ENCODE assay signal across 11 cellular contexts in genomic region chr17:78817123-78817522, GRCh38. TPM values are rescaled to one million over a fixed set of nuclear protein-coding genes. Genes with fewer than 3 reads are reported as not detected.
DNase-seq lines count a peak whose midpoint lies in the region; ATAC-seq, FAIRE-seq and TF ChIP-seq lines count a peak whose summit lies in the region.
"Had no signal": no experiment of that assay in that cellular context is flagged by ENCODE, and none has a peak within 500 bp of the region (broad histone marks: within the 10 kb centered on the region; RNA-seq: fewer than 3 reads in every experiment).

No MANE protein-coding gene starts in this region.

- H3F3A ChIP-seq in neural progenitor cell (ENCODE audit: low read depth) = no peaks in the 10 kb centered on the region

- intact Hi-C loops in HepG2 (cut with micrococcal nuclease; ENCODE audit: unreplicated experiment) = no loop called here

- H3K4me1 ChIP-seq in HepG2 (ENCODE audit: insufficient read depth, low read length) (no peaks in the 10 kb centered on the region), neural progenitor cell (no peaks in the 10 kb centered on the region)

- H3K9me3 Mint-ChIP-seq in T-cell (no peaks in the 10 kb centered on the region), neural progenitor cell (no peaks in the 10 kb centered on the region)

- no peak overlapping the region for H3K27ac ChIP-seq in HepG2 (ENCODE audit: extremely low read length, insufficient read depth, low read length)
- no peak overlapping the region for H3K27ac ChIP-seq in neural progenitor cell

- ATAC-seq in T-cell (replicated peaks in 1 of 4) = peak; percentile 64 to 84 (median 76)
- no peak for ATAC-seq in HepG2
- ATAC-seq: SK-N-SH treated with all-trans-retinoic acid at 6 μM for 48 hours had no signal

- no peak overlapping the region for H3K9ac ChIP-seq in HepG2 (ENCODE audit: insufficient read depth, low read depth, low read length)
- no peak overlapping the region for H3K9ac ChIP-seq in neural progenitor cell

- TF ChIP-seq POLR2A in HepG2 (IDR thresholded peaks at IDR 0.05; ENCODE audit: insufficient read depth in 1 of 2, low read depth in 2 of 2, low read length in 2 of 2) = no peak

- CTCF ChIA-PET in T-cell (lab: Charles Lee) = interaction anchor here in 1 of 2 donors (0.6 to 0.7 kb wide), 2 partner anchors 70 to 1450 kb away, joined by 3 read pairs; no protein-coding TSS in a partner anchor
- CTCF ChIA-PET in HepG2 (lab: Yijun Ruan, JAX; ENCODE audit: low intra/inter-chr PET ratio, low total read pairs) = no interaction called here

- H3K27ac Mint-ChIP-seq in T-cell = peak overlapping the region; percentile 91 to 92
- no peak overlapping the region for H3K27ac Mint-ChIP-seq in neural progenitor cell

- no peak overlapping the region for H2AFZ ChIP-seq in HepG2 (ENCODE audit: low read length)
- H2AFZ ChIP-seq in neural progenitor cell (replicated peaks) = no peak overlapping the region

- DNase-seq in T-cell = peak in 33 of 34 experiments; percentile 46 to 90 (median 80)
- peak; percentile 56 for DNase-seq in activated T-cell treated with anti-CD3 and anti-CD28 coated beads for 24 hours (ENCODE audit: low read depth)
- DNase-seq in HepG2 (ENCODE audit: low spot score) = no peak
- peak; percentile 75 for DNase-seq in stimulated activated CD8-positive, alpha-beta memory T cell treated with anti-CD3 and anti-CD28 coated beads, Interleukin-4, amount 100 ng/mL, for 48 hours
- no peak for DNase-seq in nucleus accumbens (lab: John Stamatoyannopoulos, UW)
- DNase-seq in NCI-H2081 (lab: John Stamatoyannopoulos, UW) = no peak
- no peak for DNase-seq in neural progenitor cell (ENCODE audit: low spot score)
- DNase-seq in ecto neural progenitor cell (ENCODE audit: low spot score) = no peak
- DNase-seq: mesendoderm, NCI-H2171 treated with DMSO at 0.1 percent for 48 hours had no signal

- no peaks in the 10 kb centered on the region for H3K27me3 Mint-ChIP-seq in T-cell
- no peaks in the 10 kb centered on the region for H3K27me3 Mint-ChIP-seq in neural progenitor cell (ENCODE audit: insufficient read depth, low read depth)

- POLR2A ChIA-PET in T-cell (lab: Charles Lee) (interaction anchor here (0.6 kb wide), 2 partner anchors 110 kb away, joined by 3 to 4 read pairs; no protein-coding TSS in a partner anchor), HepG2 (lab: Yijun Ruan, JAX) (interaction anchor here (0.9 kb wide), 1 partner anchor 15 kb away, joined by 3 read pairs; no protein-coding TSS in a partner anchor)

- FAIRE-seq in HepG2 (lab: Jason Lieb, UNC) = no peak

- H4K20me1 ChIP-seq in HepG2 (ENCODE audit: insufficient read depth, low read length) (no peaks in the 10 kb centered on the region), neural progenitor cell (ENCODE audit: low read depth) (no peaks in the 10 kb centered on the region)

- H3K36me3 ChIP-seq in HepG2 (replicated peaks in 1 of 2; ENCODE audit: control insufficient read depth in 1 of 2, insufficient read depth in 2 of 2, low read length in 2 of 2) (peaks cover 62 to 94% of the 10 kb centered on the region in 2 experiments), neural progenitor cell (peaks cover 6% of the 10 kb centered on the region)

- H3K79me2 ChIP-seq in HepG2 (ENCODE audit: insufficient read depth, low read length) (no peaks in the 10 kb centered on the region), neural progenitor cell (ENCODE audit: low read depth) (no peaks in the 10 kb centered on the region)

- H3K9me3 ChIP-seq in HepG2 (ENCODE audit: low read length) = no peaks in the 10 kb centered on the region
- H3K9me3 ChIP-seq in neural progenitor cell (ENCODE audit: low read depth) = no peaks in the 10 kb centered on the region

- H3K4me3 ChIP-seq in HepG2 (replicated peaks in 1 of 3; ENCODE audit: insufficient read depth in 1 of 3, low read depth in 2 of 3, low read length in 3 of 3) (no peak overlapping the region), neural progenitor cell (no peak overlapping the region)

- H3K36me3 Mint-ChIP-seq in T-cell (peaks cover 63% of the 10 kb centered on the region), neural progenitor cell (peaks cover 31% of the 10 kb centered on the region)

- in situ Hi-C loops in HepG2 (cut with HindIII; ENCODE audit: extremely low pct_ligation_motif_present, low pct_unique_long_range_greater_than_20kb) = no loop called here

- TF ChIP-seq CTCF in HepG2 (CRISPR knock-in tag; IDR thresholded peaks at IDR 0.05) = no peak
- no peak for TF ChIP-seq CTCF in neural progenitor cell (IDR thresholded peaks at IDR 0.05)

- BruUV-seq in HepG2 (replicated peaks; lab: Mats Ljungman, UMichigan) = TSS peak; percentile 32

- H3K4me3 Mint-ChIP-seq in T-cell (peak overlapping the region; percentile 7 to 70 (median 47)), neural progenitor cell (no peak overlapping the region)

- TF ChIP-seq RAD21 in HepG2 (CRISPR knock-in tag; IDR thresholded peaks at IDR 0.05) = no peak

- H3K27me3 ChIP-seq in HepG2 (ENCODE audit: control insufficient read depth in 1 of 2, insufficient read depth in 2 of 2, low read length in 2 of 2) = no peaks in the 10 kb centered on the region
- no peaks in the 10 kb centered on the region for H3K27me3 ChIP-seq in neural progenitor cell

- H3K4me1 Mint-ChIP-seq in T-cell (peaks cover 33 to 62% (median 60%) of the 10 kb centered on the region in 3 donors), neural progenitor cell (no peaks in the 10 kb centered on the region)

- H3K4me2 ChIP-seq in HepG2 (ENCODE audit: low read depth, low read length) (no peak overlapping the region), neural progenitor cell (no peak overlapping the region)

- no peak for TF ChIP-seq EP300 in HepG2 (IDR thresholded peaks at IDR 0.05; ENCODE audit: low read depth in 2 of 2, low read length in 2 of 2)
- TF ChIP-seq EP300 in HepG2 (CRISPR knock-in tag; IDR thresholded peaks at IDR 0.05; ENCODE audit: borderline replicate concordance) = no peak

- WGBS in HepG2 (ENCODE audit: low lambda C conversion rate) = 98% methylated on average over 6 of the region's 6 CpGs

TF ChIP-seq in HepG2, 621 proteins besides CTCF, POLR2A, EP300 and RAD21 (continues in another document):
- no peak for TF ChIP-seq MZF1 (CRISPR knock-in tag; IDR thresholded peaks at IDR 0.05; ENCODE audit: borderline replicate concordance)

RNA-seq across cellular contexts. Expression of gene USP36, which starts 23.5 kb away (rescaled TPM):
- total RNA-seq in T-cell (100 to 1,000 TPM; 132 to 487 (median 143) TPM), HepG2 (2016; rRNA removed; fragmentation: Illumina TruSeq; extraction: Trizol) (29.6 and 30.7 TPM in 2 replicates), neural progenitor cell (ENCODE audit: low replicate concordance) (16.6 and 20.4 TPM in 2 replicates)
- total RNA-seq in HepG2 (2016; cell fraction: cytosol; rRNA removed; fragmentation: Illumina TruSeq; extraction: Trizol; ENCODE audit: low read depth) = 17.6 and 21.4 TPM in 2 replicates
- 29.5 and 30.6 TPM in 2 replicates for total RNA-seq in HepG2 (2016; cell fraction: insoluble cytoplasmic fraction; rRNA removed; fragmentation: Illumina TruSeq; extraction: Trizol)
- 23.9 and 28.0 TPM in 2 replicates for total RNA-seq in HepG2 (2016; cell fraction: membrane; rRNA removed; fragmentation: Illumina TruSeq; extraction: Trizol)
- 45.6 and 50.9 TPM in 2 replicates for total RNA-seq in HepG2 (2016; cell fraction: nucleus; rRNA removed; fragmentation: Illumina TruSeq; extraction: Trizol)
- 45.9 and 49.4 TPM in 2 replicates for polyA plus RNA-seq in HepG2 (2011; rRNA removed)
- polyA plus RNA-seq in HepG2 (2011; cell fraction: cytosol; rRNA removed) = 22.4 and 27.2 TPM in 2 replicates
- polyA plus RNA-seq in HepG2 (2011; cell fraction: nucleus; rRNA removed) = 148 and 160 TPM in 2 replicates
- polyA plus RNA-seq in HepG2 (2012) = 49.1 and 55.7 TPM in 2 replicates
- polyA plus RNA-seq in HepG2 (2016; cell fraction: cytosol; fragmentation: Illumina TruSeq; extraction: Trizol; ENCODE audit: low read depth) = 1.6 and 2.3 TPM in 2 replicates
- 22.1 and 28.5 TPM in 2 replicates for polyA plus RNA-seq in HepG2 (2016; cell fraction: insoluble cytoplasmic fraction; fragmentation: Illumina TruSeq; extraction: Trizol; ENCODE audit: low read depth)
- 6.8 and 7.2 TPM in 2 replicates for polyA plus RNA-seq in HepG2 (2016; cell fraction: membrane; fragmentation: Illumina TruSeq; extraction: Trizol; ENCODE audit: low read depth)
- polyA plus RNA-seq in HepG2 (2016; cell fraction: nucleus; fragmentation: Illumina TruSeq; extraction: Trizol; ENCODE audit: insufficient read depth, low read depth) = 90.2 and 93.2 TPM in 2 replicates
- polyA minus RNA-seq in HepG2 (2011; rRNA and poly(A)+ RNA removed; ENCODE audit: low replicate concordance) = 82.7 and 86.0 TPM in 2 replicates
- 18.0 and 21.4 TPM in 2 replicates for polyA minus RNA-seq in HepG2 (2011; cell fraction: cytosol; rRNA and poly(A)+ RNA removed)
- polyA minus RNA-seq in HepG2 (2011; cell fraction: nucleus; rRNA and poly(A)+ RNA removed) = 71.6 and 79.7 TPM in 2 replicates

RNA-seq across cellular contexts. Expression of gene CYTH1, which starts 35.0 kb away (rescaled TPM):
- total RNA-seq in T-cell (100 to 1,000 TPM; 357 to 509 (median 372) TPM), HepG2 (2016; rRNA removed; fragmentation: Illumina TruSeq; extraction: Trizol) (20.1 and 21.3 TPM in 2 replicates), neural progenitor cell (ENCODE audit: low replicate concordance) (14.8 and 16.0 TPM in 2 replicates)
- total RNA-seq in HepG2 (2016; cell fraction: cytosol; rRNA removed; fragmentation: Illumina TruSeq; extraction: Trizol; ENCODE audit: low read depth) = 4.6 and 4.8 TPM in 2 replicates
- total RNA-seq in HepG2 (2016; cell fraction: insoluble cytoplasmic fraction; rRNA removed; fragmentation: Illumina TruSeq; extraction: Trizol) = 20.2 and 20.6 TPM in 2 replicates
- 12.9 and 13.2 TPM in 2 replicates for total RNA-seq in HepG2 (2016; cell fraction: membrane; rRNA removed; fragmentation: Illumina TruSeq; extraction: Trizol)
- 21.3 and 24.7 TPM in 2 replicates for total RNA-seq in HepG2 (2016; cell fraction: nucleus; rRNA removed; fragmentation: Illumina TruSeq; extraction: Trizol)
- polyA plus RNA-seq in HepG2 (2011; rRNA removed) = 48.9 and 66.5 TPM in 2 replicates
- polyA plus RNA-seq in HepG2 (2011; cell fraction: cytosol; rRNA removed) = 36.2 and 36.3 TPM in 2 replicates
- polyA plus RNA-seq in HepG2 (2011; cell fraction: nucleus; rRNA removed) = 233 and 263 TPM in 2 replicates
- polyA plus RNA-seq in HepG2 (2012) = 33.2 and 38.1 TPM in 2 replicates
- 2.0 TPM in 2 replicates for polyA plus RNA-seq in HepG2 (2016; cell fraction: cytosol; fragmentation: Illumina TruSeq; extraction: Trizol; ENCODE audit: low read depth)
- polyA plus RNA-seq in HepG2 (2016; cell fraction: insoluble cytoplasmic fraction; fragmentation: Illumina TruSeq; extraction: Trizol; ENCODE audit: low read depth) = 22.9 and 27.1 TPM in 2 replicates
- 7.5 and 8.2 TPM in 2 replicates for polyA plus RNA-seq in HepG2 (2016; cell fraction: membrane; fragmentation: Illumina TruSeq; extraction: Trizol; ENCODE audit: low read depth)
- 48.3 and 49.0 TPM in 2 replicates for polyA plus RNA-seq in HepG2 (2016; cell fraction: nucleus; fragmentation: Illumina TruSeq; extraction: Trizol; ENCODE audit: insufficient read depth, low read depth)
- 20.1 and 43.0 TPM in 2 replicates for polyA minus RNA-seq in HepG2 (2011; rRNA and poly(A)+ RNA removed; ENCODE audit: low replicate concordance)
- polyA minus RNA-seq in HepG2 (2011; cell fraction: cytosol; rRNA and poly(A)+ RNA removed) = 16.4 and 17.8 TPM in 2 replicates
- polyA minus RNA-seq in HepG2 (2011; cell fraction: nucleus; rRNA and poly(A)+ RNA removed) = 66.4 and 72.6 TPM in 2 replicates

Comparison
In these comparisons a context has a peak if more than half of its experiments do, and no peak if none do; other contexts are left out.
1. DNase-seq: peak in T-cell (33 of 34), activated T-cell treated with anti-CD3 and anti-CD28 coated beads for 24 hours (single experiment) and stimulated activated CD8-positive, alpha-beta memory T cell treated with anti-CD3 and anti-CD28 coated beads, Interleukin-4, amount 100 ng/mL, for 48 hours (single experiment); none in HepG2 (single experiment), nucleus accumbens (0 of 56), NCI-H2081 (0 of 2), neural progenitor cell (single experiment) and ecto neural progenitor cell (single experiment).
2. RNA of gene CYTH1, which starts 35.0 kb away (total RNA-seq): 357 to 509 TPM in T-cell; 4.6 to 24.7 TPM in HepG2 and 14.8 to 16.0 TPM in neural progenitor cell; every median in the first group is over 10 times any median in the second.